1 cellular context compared by ENCODE assay signal in the genomic region with DNA sequence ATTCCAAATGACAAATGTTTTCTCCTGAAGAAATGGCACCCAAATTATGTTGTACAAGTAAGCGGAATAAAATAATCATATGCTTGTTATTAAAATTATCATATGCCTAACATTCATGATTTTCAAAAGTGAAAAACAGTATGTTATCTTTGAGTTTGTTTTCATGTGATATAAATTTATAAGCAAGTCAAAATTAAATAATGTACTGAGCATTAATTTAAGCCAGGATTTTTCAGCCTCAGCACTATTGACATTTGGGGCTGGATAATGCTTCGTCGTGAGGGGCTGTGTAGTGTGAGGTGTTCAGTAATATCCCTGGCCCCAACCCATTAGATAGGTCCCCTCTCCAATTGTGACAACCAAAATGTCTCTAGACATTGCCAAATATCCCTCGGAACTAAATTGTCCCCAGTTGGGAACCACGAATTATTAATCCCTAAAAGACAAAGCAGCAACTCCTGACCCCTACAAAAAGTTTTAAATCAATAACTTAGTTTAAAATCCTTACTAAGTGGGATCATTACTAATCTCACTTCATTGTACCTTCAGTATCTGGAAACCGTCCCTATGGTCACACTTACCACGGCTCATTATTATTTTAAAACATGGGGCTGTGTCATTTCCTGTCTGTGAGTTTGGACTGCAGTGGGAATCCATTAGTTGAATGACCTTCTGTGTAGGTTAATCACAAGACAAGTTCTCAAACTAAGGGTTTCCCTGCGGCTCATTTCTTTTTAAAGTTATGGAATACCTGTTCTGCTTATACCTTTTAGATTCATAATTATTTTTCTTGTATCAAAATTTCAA.
TF ChIP-seq lines count a peak whose summit lies in the region.

No MANE protein-coding gene starts in this region.

TF ChIP-seq in K562, 482 proteins besides CTCF, POLR2A, EP300 and RAD21 (continued from another document and continues in another):
- TF ChIP-seq TAF9B (IDR thresholded peaks at IDR 0.05; ENCODE audit: partially characterized antibody) (peak; percentile 17), C11orf30 (IDR thresholded peaks at IDR 0.05; ENCODE audit: low read depth) (peak; percentile 39; the same call in 1 of the 2 replicates), RBM17 (IDR thresholded peaks at IDR 0.05; ENCODE audit: borderline replicate concordance, low read depth, low read length) (no peak), SMARCC2 (IDR thresholded peaks at IDR 0.05; ENCODE audit: low read depth) (no peak), OTX1 (CRISPR knock-in tag; IDR thresholded peaks at IDR 0.05) (no peak), SMARCB1 (IDR thresholded peaks at IDR 0.05; ENCODE audit: insufficient read length, low read depth) (peak; percentile 86), SP1 (CRISPR knock-in tag; IDR thresholded peaks at IDR 0.05) (no peak), PHB (CRISPR knock-in tag; IDR thresholded peaks at IDR 0.05) (no peak), ZNF140 (CRISPR knock-in tag; IDR thresholded peaks at IDR 0.05) (no peak), ZNF41 (CRISPR knock-in tag; conservative IDR thresholded peaks at IDR 0.05) (no peak), ZNF77 (CRISPR knock-in tag; IDR thresholded peaks at IDR 0.05) (no peak), DMBX1 (CRISPR knock-in tag; IDR thresholded peaks at IDR 0.05; ENCODE audit: borderline replicate concordance) (no peak; the same call in 1 of the 2 replicates), SMARCA4 (IDR thresholded peaks at IDR 0.05) (peak; percentile 11; the same call in 1 of the 2 replicates), STAT5B (CRISPR knock-in tag; IDR thresholded peaks at IDR 0.05) (no peak), HEY1 (CRISPR knock-in tag; IDR thresholded peaks at IDR 0.05; ENCODE audit: borderline replicate concordance) (no peak), ILK (tag; IDR thresholded peaks at IDR 0.05; ENCODE audit: borderline replicate concordance, low read depth) (no peak), SUPT5H (IDR thresholded peaks at IDR 0.05) (0 out of 2 replicates have a peak, but pooled peaks have one; percentile 6), MAFF (IDR thresholded peaks at IDR 0.05; ENCODE audit: low read length) (no peak), PHF20 (IDR thresholded peaks at IDR 0.05; ENCODE audit: partially characterized antibody) (no peak), ASH1L (IDR thresholded peaks at IDR 0.05; ENCODE audit: borderline replicate concordance, low read depth, partially characterized antibody) (no peak), BCL6 (CRISPR knock-in tag; IDR thresholded peaks at IDR 0.05) (0 out of 2 replicates have a peak, but pooled peaks have one; percentile 17), PHB2 (IDR thresholded peaks at IDR 0.05; ENCODE audit: low read depth) (no peak), CAMTA2 (CRISPR knock-in tag; conservative IDR thresholded peaks at IDR 0.05) (no peak), ZNF197 (CRISPR knock-in tag; IDR thresholded peaks at IDR 0.05; ENCODE audit: low read depth) (no peak), RBM15 (IDR thresholded peaks at IDR 0.05; ENCODE audit: insufficient read depth, low read length) (no peak), SMAD4 (CRISPR knock-in tag; conservative IDR thresholded peaks at IDR 0.05) (peak; percentile 28), KDM2B (CRISPR knock-in tag; IDR thresholded peaks at IDR 0.05) (no peak), ZNF239 (CRISPR knock-in tag; IDR thresholded peaks at IDR 0.05) (peak; percentile 33), CBX1 (IDR thresholded peaks at IDR 0.05; ENCODE audit: low read depth) (no peak), PML (IDR thresholded peaks at IDR 0.05; ENCODE audit: low read length) (no peak), RFX1 (IDR thresholded peaks at IDR 0.05) (no peak), GTF2E2 (tag; IDR thresholded peaks at IDR 0.05) (0 out of 2 replicates have a peak, but pooled peaks have one; percentile 24), HCFC1 (IDR thresholded peaks at IDR 0.05; ENCODE audit: low read depth, low read length) (no peak), ZNF124 (CRISPR knock-in tag; IDR thresholded peaks at IDR 0.05) (no peak), GABPA (tag; conservative IDR thresholded peaks at IDR 0.05; ENCODE audit: low read depth) (peak; percentile 75), E2F3 (CRISPR knock-in tag; IDR thresholded peaks at IDR 0.05) (no peak), TAL1 (IDR thresholded peaks at IDR 0.05) (no peak), POLR2AphosphoS5 (IDR thresholded peaks at IDR 0.05; ENCODE audit: control insufficient read depth, insufficient read depth, low read depth, low read length) (peak; percentile 8; the same call in 1 of the 2 replicates), EP400 (IDR thresholded peaks at IDR 0.05) (peak; percentile 10), TCF7 (IDR thresholded peaks at IDR 0.05; ENCODE audit: borderline replicate concordance) (no peak), ESRRA (IDR thresholded peaks at IDR 0.05; ENCODE audit: borderline replicate concordance, low read depth) (peak; percentile 78), CBX2 (IDR thresholded peaks at IDR 0.05; ENCODE audit: insufficient read depth, low read length, poor library complexity, severe bottlenecking) (no peak), CTBP1 (IDR thresholded peaks at IDR 0.05; ENCODE audit: borderline replicate concordance) (no peak), NR4A1 (CRISPR knock-in tag; IDR thresholded peaks at IDR 0.05) (no peak), NR4A1 (tag; IDR thresholded peaks at IDR 0.05) (no peak)
- TF ChIP-seq, protein P1, sequence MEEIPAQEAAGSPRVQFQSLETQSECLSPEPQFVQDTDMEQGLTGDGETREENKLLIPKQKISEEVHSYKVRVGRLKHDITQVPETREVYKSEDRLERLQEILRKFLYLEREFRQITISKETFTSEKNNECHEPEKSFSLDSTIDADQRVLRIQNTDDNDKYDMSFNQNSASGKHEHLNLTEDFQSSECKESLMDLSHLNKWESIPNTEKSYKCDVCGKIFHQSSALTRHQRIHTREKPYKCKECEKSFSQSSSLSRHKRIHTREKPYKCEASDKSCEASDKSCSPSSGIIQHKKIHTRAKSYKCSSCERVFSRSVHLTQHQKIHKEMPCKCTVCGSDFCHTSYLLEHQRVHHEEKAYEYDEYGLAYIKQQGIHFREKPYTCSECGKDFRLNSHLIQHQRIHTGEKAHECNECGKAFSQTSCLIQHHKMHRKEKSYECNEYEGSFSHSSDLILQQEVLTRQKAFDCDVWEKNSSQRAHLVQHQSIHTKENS (CRISPR knock-in tag; IDR thresholded peaks at IDR 0.05), result no peak
- TF ChIP-seq, protein P2, sequence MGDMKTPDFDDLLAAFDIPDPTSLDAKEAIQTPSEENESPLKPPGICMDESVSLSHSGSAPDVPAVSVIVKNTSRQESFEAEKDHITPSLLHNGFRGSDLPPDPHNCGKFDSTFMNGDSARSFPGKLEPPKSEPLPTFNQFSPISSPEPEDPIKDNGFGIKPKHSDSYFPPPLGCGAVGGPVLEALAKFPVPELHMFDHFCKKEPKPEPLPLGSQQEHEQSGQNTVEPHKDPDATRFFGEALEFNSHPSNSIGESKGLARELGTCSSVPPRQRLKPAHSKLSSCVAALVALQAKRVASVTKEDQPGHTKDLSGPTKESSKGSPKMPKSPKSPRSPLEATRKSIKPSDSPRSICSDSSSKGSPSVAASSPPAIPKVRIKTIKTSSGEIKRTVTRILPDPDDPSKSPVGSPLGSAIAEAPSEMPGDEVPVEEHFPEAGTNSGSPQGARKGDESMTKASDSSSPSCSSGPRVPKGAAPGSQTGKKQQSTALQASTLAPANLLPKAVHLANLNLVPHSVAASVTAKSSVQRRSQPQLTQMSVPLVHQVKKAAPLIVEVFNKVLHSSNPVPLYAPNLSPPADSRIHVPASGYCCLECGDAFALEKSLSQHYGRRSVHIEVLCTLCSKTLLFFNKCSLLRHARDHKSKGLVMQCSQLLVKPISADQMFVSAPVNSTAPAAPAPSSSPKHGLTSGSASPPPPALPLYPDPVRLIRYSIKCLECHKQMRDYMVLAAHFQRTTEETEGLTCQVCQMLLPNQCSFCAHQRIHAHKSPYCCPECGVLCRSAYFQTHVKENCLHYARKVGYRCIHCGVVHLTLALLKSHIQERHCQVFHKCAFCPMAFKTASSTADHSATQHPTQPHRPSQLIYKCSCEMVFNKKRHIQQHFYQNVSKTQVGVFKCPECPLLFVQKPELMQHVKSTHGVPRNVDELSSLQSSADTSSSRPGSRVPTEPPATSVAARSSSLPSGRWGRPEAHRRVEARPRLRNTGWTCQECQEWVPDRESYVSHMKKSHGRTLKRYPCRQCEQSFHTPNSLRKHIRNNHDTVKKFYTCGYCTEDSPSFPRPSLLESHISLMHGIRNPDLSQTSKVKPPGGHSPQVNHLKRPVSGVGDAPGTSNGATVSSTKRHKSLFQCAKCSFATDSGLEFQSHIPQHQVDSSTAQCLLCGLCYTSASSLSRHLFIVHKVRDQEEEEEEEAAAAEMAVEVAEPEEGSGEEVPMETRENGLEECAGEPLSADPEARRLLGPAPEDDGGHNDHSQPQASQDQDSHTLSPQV (IDR thresholded peaks at IDR 0.05), result peak; percentile 55
- TF ChIP-seq, protein P3, sequence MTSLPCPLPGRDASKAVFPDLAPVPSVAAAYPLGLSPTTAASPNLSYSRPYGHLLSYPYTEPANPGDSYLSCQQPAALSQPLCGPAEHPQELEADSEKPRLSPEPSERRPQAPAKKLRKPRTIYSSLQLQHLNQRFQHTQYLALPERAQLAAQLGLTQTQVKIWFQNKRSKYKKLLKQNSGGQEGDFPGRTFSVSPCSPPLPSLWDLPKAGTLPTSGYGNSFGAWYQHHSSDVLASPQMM (CRISPR knock-in tag; IDR thresholded peaks at IDR 0.05), result no peak
- TF ChIP-seq, protein P4, sequence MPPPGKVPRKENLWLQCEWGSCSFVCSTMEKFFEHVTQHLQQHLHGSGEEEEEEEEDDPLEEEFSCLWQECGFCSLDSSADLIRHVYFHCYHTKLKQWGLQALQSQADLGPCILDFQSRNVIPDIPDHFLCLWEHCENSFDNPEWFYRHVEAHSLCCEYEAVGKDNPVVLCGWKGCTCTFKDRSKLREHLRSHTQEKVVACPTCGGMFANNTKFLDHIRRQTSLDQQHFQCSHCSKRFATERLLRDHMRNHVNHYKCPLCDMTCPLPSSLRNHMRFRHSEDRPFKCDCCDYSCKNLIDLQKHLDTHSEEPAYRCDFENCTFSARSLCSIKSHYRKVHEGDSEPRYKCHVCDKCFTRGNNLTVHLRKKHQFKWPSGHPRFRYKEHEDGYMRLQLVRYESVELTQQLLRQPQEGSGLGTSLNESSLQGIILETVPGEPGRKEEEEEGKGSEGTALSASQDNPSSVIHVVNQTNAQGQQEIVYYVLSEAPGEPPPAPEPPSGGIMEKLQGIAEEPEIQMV (tag; conservative IDR thresholded peaks at IDR 0.05; ENCODE audit: low read depth), result no peak
- TF ChIP-seq, protein P5, sequence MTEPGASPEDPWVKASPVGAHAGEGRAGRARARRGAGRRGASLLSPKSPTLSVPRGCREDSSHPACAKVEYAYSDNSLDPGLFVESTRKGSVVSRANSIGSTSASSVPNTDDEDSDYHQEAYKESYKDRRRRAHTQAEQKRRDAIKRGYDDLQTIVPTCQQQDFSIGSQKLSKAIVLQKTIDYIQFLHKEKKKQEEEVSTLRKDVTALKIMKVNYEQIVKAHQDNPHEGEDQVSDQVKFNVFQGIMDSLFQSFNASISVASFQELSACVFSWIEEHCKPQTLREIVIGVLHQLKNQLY (CRISPR knock-in tag; conservative IDR thresholded peaks at IDR 0.05), result no peak
- TF ChIP-seq, protein P6, sequence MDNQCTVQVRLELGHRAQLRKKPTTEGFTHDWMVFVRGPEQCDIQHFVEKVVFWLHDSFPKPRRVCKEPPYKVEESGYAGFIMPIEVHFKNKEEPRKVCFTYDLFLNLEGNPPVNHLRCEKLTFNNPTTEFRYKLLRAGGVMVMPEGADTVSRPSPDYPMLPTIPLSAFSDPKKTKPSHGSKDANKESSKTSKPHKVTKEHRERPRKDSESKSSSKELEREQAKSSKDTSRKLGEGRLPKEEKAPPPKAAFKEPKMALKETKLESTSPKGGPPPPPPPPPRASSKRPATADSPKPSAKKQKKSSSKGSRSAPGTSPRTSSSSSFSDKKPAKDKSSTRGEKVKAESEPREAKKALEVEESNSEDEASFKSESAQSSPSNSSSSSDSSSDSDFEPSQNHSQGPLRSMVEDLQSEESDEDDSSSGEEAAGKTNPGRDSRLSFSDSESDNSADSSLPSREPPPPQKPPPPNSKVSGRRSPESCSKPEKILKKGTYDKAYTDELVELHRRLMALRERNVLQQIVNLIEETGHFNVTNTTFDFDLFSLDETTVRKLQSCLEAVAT (IDR thresholded peaks at IDR 0.05), result 0 out of 4 replicates have a peak, but pooled peaks of 1 of the 2 experiments have one; percentile 16
- TF ChIP-seq, protein P7, sequence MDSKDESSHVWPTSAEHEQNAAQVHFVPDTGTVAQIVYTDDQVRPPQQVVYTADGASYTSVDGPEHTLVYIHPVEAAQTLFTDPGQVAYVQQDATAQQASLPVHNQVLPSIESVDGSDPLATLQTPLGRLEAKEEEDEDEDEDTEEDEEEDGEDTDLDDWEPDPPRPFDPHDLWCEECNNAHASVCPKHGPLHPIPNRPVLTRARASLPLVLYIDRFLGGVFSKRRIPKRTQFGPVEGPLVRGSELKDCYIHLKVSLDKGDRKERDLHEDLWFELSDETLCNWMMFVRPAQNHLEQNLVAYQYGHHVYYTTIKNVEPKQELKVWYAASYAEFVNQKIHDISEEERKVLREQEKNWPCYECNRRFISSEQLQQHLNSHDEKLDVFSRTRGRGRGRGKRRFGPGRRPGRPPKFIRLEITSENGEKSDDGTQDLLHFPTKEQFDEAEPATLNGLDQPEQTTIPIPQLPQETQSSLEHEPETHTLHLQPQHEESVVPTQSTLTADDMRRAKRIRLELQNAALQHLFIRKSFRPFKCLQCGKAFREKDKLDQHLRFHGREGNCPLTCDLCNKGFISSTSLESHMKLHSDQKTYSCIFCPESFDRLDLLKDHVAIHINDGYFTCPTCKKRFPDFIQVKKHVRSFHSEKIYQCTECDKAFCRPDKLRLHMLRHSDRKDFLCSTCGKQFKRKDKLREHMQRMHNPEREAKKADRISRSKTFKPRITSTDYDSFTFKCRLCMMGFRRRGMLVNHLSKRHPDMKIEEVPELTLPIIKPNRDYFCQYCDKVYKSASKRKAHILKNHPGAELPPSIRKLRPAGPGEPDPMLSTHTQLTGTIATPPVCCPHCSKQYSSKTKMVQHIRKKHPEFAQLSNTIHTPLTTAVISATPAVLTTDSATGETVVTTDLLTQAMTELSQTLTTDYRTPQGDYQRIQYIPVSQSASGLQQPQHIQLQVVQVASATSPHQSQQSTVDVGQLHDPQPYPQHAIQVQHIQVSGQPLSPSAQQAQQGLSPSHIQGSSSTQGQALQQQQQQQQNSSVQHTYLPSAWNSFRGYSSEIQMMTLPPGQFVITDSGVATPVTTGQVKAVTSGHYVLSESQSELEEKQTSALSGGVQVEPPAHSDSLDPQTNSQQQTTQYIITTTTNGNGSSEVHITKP (IDR thresholded peaks at IDR 0.05; ENCODE audit: partially characterized antibody), result no peak
- TF ChIP-seq, protein P8, sequence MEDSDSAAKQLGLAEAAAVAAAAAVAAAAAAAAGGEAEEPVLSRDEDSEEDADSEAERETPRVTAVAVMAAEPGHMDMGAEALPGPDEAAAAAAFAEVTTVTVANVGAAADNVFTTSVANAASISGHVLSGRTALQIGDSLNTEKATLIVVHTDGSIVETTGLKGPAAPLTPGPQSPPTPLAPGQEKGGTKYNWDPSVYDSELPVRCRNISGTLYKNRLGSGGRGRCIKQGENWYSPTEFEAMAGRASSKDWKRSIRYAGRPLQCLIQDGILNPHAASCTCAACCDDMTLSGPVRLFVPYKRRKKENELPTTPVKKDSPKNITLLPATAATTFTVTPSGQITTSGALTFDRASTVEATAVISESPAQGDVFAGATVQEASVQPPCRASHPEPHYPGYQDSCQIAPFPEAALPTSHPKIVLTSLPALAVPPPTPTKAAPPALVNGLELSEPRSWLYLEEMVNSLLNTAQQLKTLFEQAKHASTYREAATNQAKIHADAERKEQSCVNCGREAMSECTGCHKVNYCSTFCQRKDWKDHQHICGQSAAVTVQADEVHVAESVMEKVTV (CRISPR knock-in tag; IDR thresholded peaks at IDR 0.05), result no peak
